Comparison of ENCODE assay signal across 11 cellular contexts in the genomic region with DNA sequence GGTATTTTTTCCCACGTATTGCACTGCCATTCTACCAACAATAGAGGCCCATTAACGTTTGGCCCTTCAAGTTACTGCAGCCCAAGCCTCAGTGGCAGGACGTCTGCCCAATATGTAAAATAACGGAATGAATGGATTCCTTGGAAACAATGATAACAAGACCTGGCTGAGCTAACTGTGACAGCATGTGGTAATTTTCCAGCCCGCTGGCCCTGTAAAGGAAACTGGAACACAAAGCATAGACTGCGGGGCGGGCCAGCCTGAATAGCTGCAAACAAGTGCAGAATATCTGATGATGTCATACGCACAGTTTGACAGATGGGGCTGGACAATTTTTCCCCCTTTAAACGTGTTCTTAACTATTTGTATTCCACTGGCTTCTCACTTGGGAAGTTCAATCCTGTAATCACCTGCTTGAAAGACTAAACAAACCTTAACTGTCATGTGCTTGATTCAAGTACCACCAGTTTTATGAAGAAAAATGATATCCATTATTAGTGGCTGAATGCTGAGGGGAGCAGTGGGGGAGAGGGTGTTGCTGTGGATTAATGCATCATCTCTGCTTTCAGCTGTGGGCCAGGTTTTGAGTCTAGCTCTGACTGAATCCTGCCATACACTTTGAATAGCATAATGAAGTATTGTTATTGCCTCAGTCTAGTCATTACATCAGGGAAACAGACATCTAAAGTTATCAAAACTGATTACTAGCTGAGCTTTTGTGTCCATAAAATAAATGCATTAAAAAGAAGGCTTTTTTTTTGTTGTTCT.
A peak's percentile ranks its signal among the peaks of the same experiment; 100 is the strongest.
DNase-seq lines count a peak whose midpoint lies in the region; ATAC-seq lines count a peak whose summit lies in the region.
"Had no signal": no experiment of that assay in that cellular context is flagged by ENCODE, and none has a peak within 500 bp of the region (broad histone marks: within the 10 kb centered on the region; RNA-seq: fewer than 3 reads in every experiment).

No MANE protein-coding gene starts in this region.

- ATAC-seq in HG03457 (IDR thresholded peaks at IDR 0.05; ENCODE audit: unreplicated experiment): no peak
- ATAC-seq: activated CD4-positive, alpha-beta T cell treated with anti-CD3 and anti-CD28 coated beads for 36 hours had no signal

- DNase-seq in NCI-H510A treated with DMSO at 0.1 percent for 48 hours (lab: John Stamatoyannopoulos, UW) (peak; percentile 0), NCI-H510A (lab: John Stamatoyannopoulos, UW) (no peak), astrocyte of the hippocampus (ENCODE audit: low read depth, low spot score) (peak; percentile 97), iPS DF 4.7 (ENCODE audit: extremely low read depth, low spot score) (peak; percentile 41), superior temporal gyrus (ENCODE audit: extremely low spot score) (peak; percentile 96), NCI-H187 treated with DMSO at 0.1 percent for 48 hours (lab: John Stamatoyannopoulos, UW) (no peak)
- DNase-seq in activated CD4-positive, alpha-beta T cell treated with anti-CD3 and anti-CD28 coated beads for 4 hours: no peak
- DNase-seq: activated CD4-positive, alpha-beta T cell treated with anti-CD3 and anti-CD28 coated beads for 36 hours; activated naive CD8-positive, alpha-beta T cell treated with anti-CD3 and anti-CD28 coated beads, Interleukin-2, amount 10 ng/mL, durations not matched to agents 7 days and 5 days; SK-N-SH had no signal

Comparison
In these comparisons a context has a peak if more than half of its experiments do, and no peak if none do; other contexts are left out.
1. DNase-seq: peak in NCI-H510A treated with DMSO at 0.1 percent for 48 hours (single experiment), astrocyte of the hippocampus (single experiment), iPS DF 4.7 (single experiment) and superior temporal gyrus (single experiment); none in NCI-H510A (single experiment), activated CD4-positive, alpha-beta T cell treated with anti-CD3 and anti-CD28 coated beads for 4 hours (0 of 2) and NCI-H187 treated with DMSO at 0.1 percent for 48 hours (single experiment).